1 cellular context compared by ENCODE assay signal in the genomic region with DNA sequence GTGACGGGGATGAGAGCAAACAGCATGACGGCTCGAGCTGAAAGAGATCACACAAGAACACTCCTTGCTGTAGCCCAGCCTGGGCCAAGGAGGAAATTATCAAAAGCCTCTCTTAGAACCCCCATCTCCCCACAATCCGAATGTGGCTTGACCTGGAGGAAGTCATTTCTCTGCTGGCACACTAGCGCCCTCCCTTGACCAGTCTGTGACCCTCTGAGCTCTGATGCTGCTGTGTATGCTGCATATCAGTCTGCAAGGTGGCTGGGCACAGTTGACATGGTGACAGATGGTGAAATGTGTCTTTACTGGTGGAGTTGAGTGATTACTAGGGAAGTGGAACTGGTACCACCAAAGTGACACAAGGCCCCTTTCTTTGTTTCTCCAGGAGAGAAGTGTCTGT.
TF ChIP-seq lines count a peak whose summit lies in the region.

No MANE protein-coding gene starts in this region.

TF ChIP-seq in GM23338, 12 proteins besides CTCF, POLR2A, EP300 and RAD21 (continued from another document):
- TF ChIP-seq STAT1 (IDR thresholded peaks at IDR 0.05; ENCODE audit: unreplicated experiment) (no peak), JUNB (IDR thresholded peaks at IDR 0.05; ENCODE audit: unreplicated experiment) (no peak), NANOG (IDR thresholded peaks at IDR 0.05; ENCODE audit: borderline replicate concordance) (no peak), EZH2 (IDR thresholded peaks at IDR 0.05; ENCODE audit: low read depth, unreplicated experiment) (no peak)
- TF ChIP-seq, protein P1, sequence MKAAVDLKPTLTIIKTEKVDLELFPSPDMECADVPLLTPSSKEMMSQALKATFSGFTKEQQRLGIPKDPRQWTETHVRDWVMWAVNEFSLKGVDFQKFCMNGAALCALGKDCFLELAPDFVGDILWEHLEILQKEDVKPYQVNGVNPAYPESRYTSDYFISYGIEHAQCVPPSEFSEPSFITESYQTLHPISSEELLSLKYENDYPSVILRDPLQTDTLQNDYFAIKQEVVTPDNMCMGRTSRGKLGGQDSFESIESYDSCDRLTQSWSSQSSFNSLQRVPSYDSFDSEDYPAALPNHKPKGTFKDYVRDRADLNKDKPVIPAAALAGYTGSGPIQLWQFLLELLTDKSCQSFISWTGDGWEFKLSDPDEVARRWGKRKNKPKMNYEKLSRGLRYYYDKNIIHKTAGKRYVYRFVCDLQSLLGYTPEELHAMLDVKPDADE (IDR thresholded peaks at IDR 0.05) = no peak
TF ChIP-seq in GM23338: peak in this region for 0.
